Comparison of ENCODE assay signal across 1 cellular context in genomic region chr7:74306737-74307469, GRCh38.
TF ChIP-seq lines count a peak whose summit lies in the region.

No MANE protein-coding gene starts in this region.

TF ChIP-seq in K562, 482 proteins besides CTCF, POLR2A, EP300 and RAD21 (continued from another document and continues in another):
- TF ChIP-seq SMARCC2 (IDR thresholded peaks at IDR 0.05; ENCODE audit: low read depth) (no peak; the same call in 1 of the 2 replicates), KAT8 (IDR thresholded peaks at IDR 0.05; ENCODE audit: low read depth) (no peak), CREB3L1 (IDR thresholded peaks at IDR 0.05; ENCODE audit: borderline replicate concordance, low read depth) (no peak), SRSF9 (IDR thresholded peaks at IDR 0.05; ENCODE audit: borderline replicate concordance, low read depth, low read length) (no peak), ATF1 (CRISPR knock-in tag; IDR thresholded peaks at IDR 0.05) (no peak), ATF1 (tag; IDR thresholded peaks at IDR 0.05) (0 out of 2 replicates have a peak, but pooled peaks have one; percentile 13), FOXA3 (CRISPR knock-in tag; conservative IDR thresholded peaks at IDR 0.05 in 1 of 2, IDR thresholded peaks at IDR 0.05 in 1 of 2) (peak in 1 of 2 experiments; percentile 79; a peak in 1 of 4 replicates), ZBTB7A (IDR thresholded peaks at IDR 0.05; ENCODE audit: borderline replicate concordance, control insufficient read depth, low read depth, low read length) (peak; percentile 82; the same call in 1 of the 2 replicates), BHLHE40 (IDR thresholded peaks at IDR 0.05; ENCODE audit: low read length) (peak; percentile 42; the same call in 1 of the 2 replicates), CBX3 (IDR thresholded peaks at IDR 0.05; ENCODE audit: borderline replicate concordance in 1 of 2, low read length in 2 of 2) (peak in 1 of 2 experiments; percentile 51; a peak in 1 of 3 replicates), FOSL1 (tag; conservative IDR thresholded peaks at IDR 0.05) (peak; percentile 82), RHOXF2B (CRISPR knock-in tag; conservative IDR thresholded peaks at IDR 0.05) (no peak), MGA (IDR thresholded peaks at IDR 0.05) (peak; percentile 88), SMARCE1 (IDR thresholded peaks at IDR 0.05) (peak; percentile 54; the same call in 1 of the 2 replicates), NONO (IDR thresholded peaks at IDR 0.05; ENCODE audit: low read depth in 2 of 2, low read length in 1 of 2) (no peak), TCF15 (CRISPR knock-in tag; IDR thresholded peaks at IDR 0.05) (no peak), SAFB (IDR thresholded peaks at IDR 0.05; ENCODE audit: borderline replicate concordance, low read depth, low read length) (no peak), CC2D1A (IDR thresholded peaks at IDR 0.05) (0 out of 2 replicates have a peak, but pooled peaks have one; percentile 12), POU5F1 (IDR thresholded peaks at IDR 0.05; ENCODE audit: borderline replicate concordance, low read depth, low read length, partially characterized antibody) (no peak), CBFA2T2 (conservative IDR thresholded peaks at IDR 0.05) (peak; percentile 25; the same call in 1 of the 2 replicates), ELF4 (CRISPR knock-in tag; IDR thresholded peaks at IDR 0.05) (0 out of 2 replicates have a peak, but pooled peaks have one; percentile 59), USF1 (CRISPR knock-in tag; IDR thresholded peaks at IDR 0.05) (0 out of 2 replicates have a peak, but pooled peaks have one; percentile 11), UBTF (IDR thresholded peaks at IDR 0.05; ENCODE audit: borderline replicate concordance in 1 of 2, low read depth in 2 of 2, low read length in 2 of 2) (0 out of 4 replicates have a peak, but pooled peaks of 1 of the 2 experiments have one; percentile 33), L3MBTL2 (IDR thresholded peaks at IDR 0.05) (peak; percentile 76), ZNF445 (CRISPR knock-in tag; IDR thresholded peaks at IDR 0.05; ENCODE audit: low read depth) (no peak), ZBTB43 (CRISPR knock-in tag; IDR thresholded peaks at IDR 0.05) (no peak), MITF (IDR thresholded peaks at IDR 0.05) (no peak), TEAD1 (CRISPR knock-in tag; IDR thresholded peaks at IDR 0.05) (0 out of 4 replicates have a peak, but pooled peaks of 1 of the 2 experiments have one; percentile 36), RBM39 (optimal IDR thresholded peaks at IDR 0.05; ENCODE audit: low read depth, low read length) (no peak), ZBTB17 (CRISPR knock-in tag; IDR thresholded peaks at IDR 0.05) (0 out of 2 replicates have a peak, but pooled peaks have one; percentile 21), DNMT1 (IDR thresholded peaks at IDR 0.05) (no peak), NR2F6 (CRISPR knock-in tag; IDR thresholded peaks at IDR 0.05) (no peak), STAG1 (CRISPR knock-in tag; IDR thresholded peaks at IDR 0.05; ENCODE audit: borderline replicate concordance) (no peak), ZNF740 (CRISPR knock-in tag; IDR thresholded peaks at IDR 0.05) (0 out of 2 replicates have a peak, but pooled peaks have one; percentile 54), ZNF740 (tag; IDR thresholded peaks at IDR 0.05) (no peak), MNT (conservative IDR thresholded peaks at IDR 0.05) (peak in 1 of 2 experiments; percentile 51; a peak in 1 of 4 replicates)
